ENCODE assay signal across 8 cellular contexts in the genomic region with DNA sequence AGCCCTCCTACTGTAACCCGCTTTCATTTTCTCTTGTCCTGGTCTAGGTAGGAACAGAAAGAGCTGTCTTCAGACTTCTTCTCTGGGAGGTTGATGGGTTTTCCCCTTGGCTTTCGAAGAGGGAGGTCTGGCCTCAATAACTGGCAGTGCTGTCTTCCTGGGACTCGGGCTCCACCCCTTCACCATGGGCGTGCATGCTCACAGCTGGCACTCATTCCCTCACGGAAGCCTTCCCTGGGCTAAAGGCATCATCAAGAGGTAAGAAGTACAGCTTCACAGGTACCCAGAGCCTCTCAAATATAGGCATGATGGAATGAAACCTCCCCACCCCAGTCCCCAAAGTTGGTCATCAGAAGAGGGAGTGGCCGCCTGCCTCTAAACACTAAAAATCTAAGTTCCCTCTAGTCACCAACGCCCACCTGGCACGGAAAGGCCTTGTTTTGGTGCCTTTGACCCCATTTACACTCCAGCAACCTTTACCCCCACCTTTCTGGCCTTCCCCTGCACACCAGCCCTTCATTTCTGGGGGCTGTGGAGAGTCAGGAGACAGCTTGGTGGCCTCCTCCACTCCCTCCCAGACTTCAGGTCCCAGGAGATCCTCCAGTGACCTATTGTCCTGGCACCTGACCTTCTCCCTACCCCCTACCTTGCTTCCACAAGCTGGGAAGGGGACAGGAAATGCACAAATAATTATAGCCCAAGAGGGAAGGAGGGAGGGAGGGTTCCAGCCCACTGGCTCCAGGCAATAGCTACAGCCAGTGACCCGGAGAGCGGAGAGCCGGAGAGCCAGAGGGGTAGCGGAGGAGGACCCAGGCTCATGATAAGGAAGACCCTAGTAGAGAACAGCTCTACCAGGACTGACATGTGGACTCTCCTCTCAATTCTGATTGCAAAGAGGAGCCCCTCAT.
DNase-seq lines count a peak whose midpoint lies in the region; ATAC-seq and TF ChIP-seq lines count a peak whose summit lies in the region.

No MANE protein-coding gene starts in this region.

- no peaks in the 10 kb centered on the region for H3K36me3 ChIP-seq in GM06990 (ENCODE audit: control insufficient read depth, insufficient read depth, low read length)

- H3K27me3 ChIP-seq in GM06990 (replicated peaks; ENCODE audit: control insufficient read depth, insufficient read depth, low read length), result no peaks in the 10 kb centered on the region

- peak overlapping the region; percentile 52 for H3K4me3 ChIP-seq in GM06990 (replicated peaks; ENCODE audit: low read depth, low read length)

- no peak for TF ChIP-seq CTCF in GM06990 (IDR thresholded peaks at IDR 0.05; ENCODE audit: insufficient read depth, low read length, poor library complexity, severe bottlenecking)

- peak overlapping the region; percentile 98 for H3K27ac ChIP-seq in cingulate gyrus (ENCODE audit: low read depth, low read length)

- ATAC-seq in GM19372 (IDR thresholded peaks at IDR 0.05; ENCODE audit: low read depth, unreplicated experiment) (peak; percentile 60), HG03354 (IDR thresholded peaks at IDR 0.05; ENCODE audit: poor library complexity, severe bottlenecking, unreplicated experiment) (peak; percentile 65)
- ATAC-seq in stimulated activated naive CD8-positive, alpha-beta T cell treated with anti-CD3 and anti-CD28 coated beads, Interleukin-15, Interleukin-2, amounts not matched to agents 100 U/mL and 50 U/mL, for 24 hours, result peak; percentile 58

- DNase-seq in GM06990 (ENCODE audit: extremely low read depth, insufficient read length) (peak; percentile 65), NCI-H1436 treated with DMSO at 0.1 percent for 48 hours (lab: John Stamatoyannopoulos, UW) (no peak), NCI-H748 (lab: John Stamatoyannopoulos, UW; ENCODE audit: unreplicated experiment) (no peak)
- DNase-seq in stimulated activated naive CD8-positive, alpha-beta T cell treated with anti-CD3 and anti-CD28 coated beads, Interleukin-15, Interleukin-2, amounts not matched to agents 100 U/mL and 50 U/mL, for 24 hours, result peak; percentile 43
- DNase-seq in effector CD8-positive, alpha-beta T cell (lab: John Stamatoyannopoulos, UW), result no peak

Comparison
In these comparisons a context has a peak if more than half of its experiments do, and no peak if none do; other contexts are left out.
1. DNase-seq: peak in GM06990 (single experiment) and stimulated activated naive CD8-positive, alpha-beta T cell treated with anti-CD3 and anti-CD28 coated beads, Interleukin-15, Interleukin-2, amounts not matched to agents 100 U/mL and 50 U/mL, for 24 hours (single experiment); none in NCI-H1436 treated with DMSO at 0.1 percent for 48 hours (single experiment), effector CD8-positive, alpha-beta T cell (single experiment) and NCI-H748 (single experiment).
2. Peak in every context shown above with its lines, with median percentiles within 50 percentile points of each other: ATAC-seq.